In the genomic region with DNA sequence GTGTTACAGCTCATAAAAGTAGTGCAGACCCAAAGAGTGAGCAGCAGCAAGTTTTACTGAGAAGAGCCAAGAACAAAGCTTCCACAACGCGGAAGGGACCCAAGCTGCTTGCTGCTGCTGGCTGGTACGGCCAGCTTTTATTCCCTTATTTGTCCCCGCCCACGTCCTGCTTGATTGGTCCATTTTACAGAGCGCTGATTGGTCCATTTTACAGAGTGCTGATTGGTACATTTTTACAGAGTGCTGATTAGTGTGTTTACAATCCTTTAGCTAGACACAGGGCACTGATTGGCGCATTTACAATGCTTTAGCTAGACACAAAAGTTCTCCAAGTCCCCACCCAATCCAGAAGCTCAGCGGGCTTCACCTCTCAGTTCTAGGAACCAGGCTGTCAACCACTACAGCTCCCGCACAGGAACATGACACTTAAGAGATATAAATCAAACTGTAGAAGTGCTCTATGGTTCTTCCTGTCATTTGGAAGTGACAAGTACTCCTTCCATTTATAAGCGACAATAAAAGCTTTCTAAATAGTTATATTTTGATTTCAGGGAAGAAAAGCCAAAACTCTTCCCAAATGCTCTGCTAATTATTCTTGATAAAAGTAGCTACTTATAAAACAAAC, we compare ENCODE assay signal across 16 cellular contexts.
"Had no signal": no experiment of that assay in that cellular context is flagged by ENCODE, and none has a peak within 500 bp of the region (broad histone marks: within the 10 kb centered on the region; RNA-seq: fewer than 3 reads in every experiment).

No MANE protein-coding gene starts in this region.

- H3K4me3 ChIP-seq: left ventricle myocardium inferior, lower lobe of right lung, stomach, thyroid gland had no signal

- H3K36me3 ChIP-seq: thyroid gland had no signal

- H3K27me3 ChIP-seq: foreskin keratinocyte, stomach, thyroid gland had no signal

- FAIRE-seq: endothelial cell of umbilical vein, kidney, small intestine, urothelium cell line had no signal

- DNase-seq: foreskin keratinocyte; kidney; left cardiac atrium; left ventricle myocardium inferior; lower lobe of right lung; natural killer cell; posterior cingulate gyrus; right cardiac atrium; small intestine; stimulated activated CD4-positive, alpha-beta T cell treated with anti-CD3 and anti-CD28 coated beads, Interleukin-12 subunit alpha, Interleukin-12 subunit beta, amount 100 ng/mL, for 4 hours; stimulated activated naive CD4-positive, alpha-beta T cell; stomach; substantia nigra; thyroid gland had no signal

- H3K9me3 ChIP-seq: thyroid gland had no signal

- ATAC-seq: foreskin keratinocyte, left cardiac atrium, lower lobe of right lung, natural killer cell, right cardiac atrium had no signal

- H3K4me1 ChIP-seq: foreskin keratinocyte, stomach had no signal

- H3K27ac ChIP-seq: foreskin keratinocyte, left ventricle myocardium inferior, lower lobe of right lung, stomach, thyroid gland had no signal
